ENCODE assay signal across 8 cellular contexts in genomic region chr3:42961633-42962032, GRCh38. TPM values are rescaled to one million over a fixed set of nuclear protein-coding genes. Genes with fewer than 3 reads are reported as not detected.
DNase-seq lines count a peak whose midpoint lies in the region; ATAC-seq, FAIRE-seq and TF ChIP-seq lines count a peak whose summit lies in the region.

No MANE protein-coding gene starts in this region.

- H3K36me3 ChIP-seq in gastroesophageal sphincter (no peaks in the 10 kb centered on the region), pancreas (no peaks in the 10 kb centered on the region)

- H3K36me3 Mint-ChIP-seq in activated CD4-positive, alpha-beta T cell treated with anti-CD3 and anti-CD28 coated beads, Interleukin-2, amount 10 ng/mL, durations not matched to agents 24 days and 14 days (ENCODE audit: low read depth) = no peaks in the 10 kb centered on the region

- DNase-seq in A172 (ENCODE audit: low spot score) (peak; percentile 34), ELF-1 (ENCODE audit: low read depth, low spot score) (peak; percentile 39), NCI-H2029 (lab: John Stamatoyannopoulos, UW) (peak; percentile 42), pancreas (peak in 1 of 6 donors; percentile 50), posterior vena cava (ENCODE audit: low spot score) (no peak)
- peak; percentile 64 for DNase-seq in activated CD4-positive, alpha-beta T cell treated with anti-CD3 and anti-CD28 coated beads, Interleukin-2, amount 10 ng/mL, durations not matched to agents 24 days and 14 days

- TF ChIP-seq CTCF in gastroesophageal sphincter (IDR thresholded peaks at IDR 0.05) = peak; percentile 44 to 83 (median 76)
- TF ChIP-seq CTCF in pancreas (IDR thresholded peaks at IDR 0.05) = peak; percentile 31 to 59 (median 42)

- H3K9me3 Mint-ChIP-seq in activated CD4-positive, alpha-beta T cell treated with anti-CD3 and anti-CD28 coated beads, Interleukin-2, amount 10 ng/mL, durations not matched to agents 24 days and 14 days = no peaks in the 10 kb centered on the region

- H3K4me3 Mint-ChIP-seq in activated CD4-positive, alpha-beta T cell treated with anti-CD3 and anti-CD28 coated beads, Interleukin-2, amount 10 ng/mL, durations not matched to agents 24 days and 14 days = no peak overlapping the region

- H3K27me3 Mint-ChIP-seq in activated CD4-positive, alpha-beta T cell treated with anti-CD3 and anti-CD28 coated beads, Interleukin-2, amount 10 ng/mL, durations not matched to agents 24 days and 14 days = peaks cover 10% of the 10 kb centered on the region

- no peak overlapping the region for H3K27ac Mint-ChIP-seq in activated CD4-positive, alpha-beta T cell treated with anti-CD3 and anti-CD28 coated beads, Interleukin-2, amount 10 ng/mL, durations not matched to agents 24 days and 14 days

- H3K4me3 ChIP-seq in gastroesophageal sphincter (no peak overlapping the region), pancreas (no peak overlapping the region)

- TF ChIP-seq POLR2A in gastroesophageal sphincter (IDR thresholded peaks at IDR 0.05) = no peak

- H3K27ac ChIP-seq in gastroesophageal sphincter (no peak overlapping the region), pancreas (no peak overlapping the region)

- no peaks in the 10 kb centered on the region for H3K27me3 ChIP-seq in gastroesophageal sphincter
- H3K27me3 ChIP-seq in pancreas = no peaks in the 10 kb centered on the region

- H3K9me3 ChIP-seq in gastroesophageal sphincter = no peaks in the 10 kb centered on the region
- H3K9me3 ChIP-seq in pancreas = no peaks in the 10 kb centered on the region

- no peak for TF ChIP-seq EP300 in gastroesophageal sphincter (IDR thresholded peaks at IDR 0.05)

- intact Hi-C loops in activated CD4-positive, alpha-beta T cell treated with anti-CD3 and anti-CD28 coated beads, Interleukin-2, amount 10 ng/mL, durations not matched to agents 24 days and 14 days (cut with micrococcal nuclease) = no loop called here
- intact Hi-C loops in pancreas (cut with DNase I) = loop anchor here in 2 of 3 donors (10.0 kb wide), 1 partner anchor 193 kb away; no protein-coding TSS in a partner anchor
- intact Hi-C loops in posterior vena cava (cut with DNase I) = no loop called here

- ATAC-seq in gastroesophageal sphincter = peak; percentile 77
- ATAC-seq in pancreas = peak; percentile 56 to 81 (median 79)
- ATAC-seq in GM18870 (IDR thresholded peaks at IDR 0.05; ENCODE audit: unreplicated experiment) = no peak

- H3K4me1 ChIP-seq in gastroesophageal sphincter = peaks cover 3 to 11% (median 4%) of the 10 kb centered on the region in 3 donors
- H3K4me1 ChIP-seq in pancreas = no peaks in the 10 kb centered on the region

- WGBS in gastroesophageal sphincter (ENCODE audit: low coverage in 1 of 2), 2 donors = 0 to 4% methylated on average over 3 to 4 of the region's 4 CpGs
- 4 to 6% methylated on average over 4 of the region's 4 CpGs for WGBS in pancreas, 2 donors

- FAIRE-seq in pancreas (lab: Jason Lieb, UNC) = peak; percentile 79

- peaks cover 2% of the 10 kb centered on the region for H3K4me1 Mint-ChIP-seq in activated CD4-positive, alpha-beta T cell treated with anti-CD3 and anti-CD28 coated beads, Interleukin-2, amount 10 ng/mL, durations not matched to agents 24 days and 14 days

RNA-seq across cellular contexts. Expression of gene GASK1A, which starts 17.5 kb away (rescaled TPM):
- not detected in 2 replicates for total RNA-seq in A172 (2014; rRNA removed; shearing (Covaris generic))
- total RNA-seq in activated CD4-positive, alpha-beta T cell treated with anti-CD3 and anti-CD28 coated beads, Interleukin-2, amount 10 ng/mL, durations not matched to agents 24 days and 14 days = not detected in 2 replicates
- total RNA-seq in gastroesophageal sphincter (10 to 100 TPM; 11.5 to 49.3 (median 24.2) TPM), pancreas (1 to 10 TPM; 1.2 to 5.8 (median 2.2) TPM), posterior vena cava (10 to 100 TPM; 35.0 to 80.1 TPM)
- polyA plus RNA-seq in pancreas = 1 to 10 TPM; 1.5 to 1.7 TPM

RNA-seq across cellular contexts. Expression of gene ZNF662, which starts 55.7 kb away (rescaled TPM):
- not detected in 2 replicates for total RNA-seq in A172 (2014; rRNA removed; shearing (Covaris generic))
- total RNA-seq in activated CD4-positive, alpha-beta T cell treated with anti-CD3 and anti-CD28 coated beads, Interleukin-2, amount 10 ng/mL, durations not matched to agents 24 days and 14 days = 0.12 and 0.19 TPM in 2 replicates
- total RNA-seq in gastroesophageal sphincter = 10 to 100 TPM in 2 of 4 donors, 1 to 10 TPM in 2; 4.3 to 18.2 (median 10.3) TPM
- 1 to 10 TPM; 5.7 to 9.9 (median 8.4) TPM for total RNA-seq in pancreas
- polyA plus RNA-seq in pancreas = 10 to 100 TPM in 1 of 2 donors, 1 to 10 TPM in 1; 5.4 to 10.3 TPM
- 10 to 100 TPM in 1 of 2 donors, 1 to 10 TPM in 1; 9.8 to 11.8 TPM for total RNA-seq in posterior vena cava

Comparison
In these comparisons a context has a peak if more than half of its experiments do, and no peak if none do; other contexts are left out.
1. intact Hi-C loops: an anchor here in pancreas (10.0 kb wide); none called in activated CD4-positive, alpha-beta T cell treated with anti-CD3 and anti-CD28 coated beads, Interleukin-2, amount 10 ng/mL, durations not matched to agents 24 days and 14 days and posterior vena cava.